1 cellular context compared by ENCODE assay signal in genomic region chr3:38214560-38214959, GRCh38.
TF ChIP-seq lines count a peak whose summit lies in the region.

No MANE protein-coding gene starts in this region.

TF ChIP-seq in K562, 482 proteins besides CTCF, POLR2A, EP300 and RAD21 (continued from another document):
- TF ChIP-seq CREB3 (tag; conservative IDR thresholded peaks at IDR 0.05; ENCODE audit: low read depth): no peak
- TF ChIP-seq SMARCE1 (IDR thresholded peaks at IDR 0.05): no peak
TF ChIP-seq in K562: peak in this region for 0.
